Comparison of ENCODE assay signal across 27 cellular contexts in the genomic region with DNA sequence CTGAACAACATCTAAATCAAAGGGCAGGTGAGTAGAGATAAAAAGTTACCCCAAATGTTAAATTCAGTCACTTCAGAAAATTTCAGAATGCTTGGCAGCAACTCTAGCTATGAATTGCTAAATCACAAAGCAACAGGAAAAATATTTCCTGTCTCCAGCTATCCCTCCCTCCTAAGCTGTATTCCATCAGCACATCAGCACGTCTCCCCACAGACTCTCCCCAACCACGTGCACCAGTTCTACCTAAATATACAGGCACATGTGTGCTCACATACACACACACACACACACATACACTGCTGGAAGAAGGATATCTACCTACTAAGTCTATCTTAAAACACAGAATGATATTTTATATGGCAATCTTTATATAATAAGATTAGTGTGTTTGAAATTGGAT.
"Had no signal": no experiment of that assay in that cellular context is flagged by ENCODE, and none has a peak within 500 bp of the region (broad histone marks: within the 10 kb centered on the region; RNA-seq: fewer than 3 reads in every experiment).

No MANE protein-coding gene starts in this region.

- H3K4me1 ChIP-seq: ascending aorta, breast epithelium, gastrocnemius medialis, heart left ventricle had no signal

- DNase-seq: activated CD4-positive, alpha-beta memory T cell treated with anti-CD3 and anti-CD28 coated beads, Interleukin-2, amount 10 ng/mL, durations not matched to agents 7 days and 5 days; activated CD4-positive, alpha-beta T cell treated with anti-CD3 and anti-CD28 coated beads for 1 hour; activated CD4-positive, alpha-beta T cell treated with anti-CD3 and anti-CD28 coated beads for 4 hours; activated CD4-positive, alpha-beta T cell treated with anti-CD3 and anti-CD28 coated beads, Interleukin-2, amount 10 ng/mL, durations not matched to agents 7 days and 5 days; activated CD4-positive, alpha-beta T cell treated with anti-CD3 and anti-CD28 coated beads, Interleukin-2, amount 50 U/mL, for 4 hours; activated CD8-positive, alpha-beta memory T cell treated with anti-CD3 and anti-CD28 coated beads, Interleukin-2, amount 50 U/mL, for 48 hours; activated gamma-delta T cell; activated naive CD4-positive, alpha-beta T cell; activated naive CD4-positive, alpha-beta T cell treated with anti-CD3 and anti-CD28 coated beads, Interleukin-2, amount 10 ng/mL, durations not matched to agents 7 days and 5 days; activated naive CD8-positive, alpha-beta T cell treated with anti-CD3 and anti-CD28 coated beads, Interleukin-2, amount 10 ng/mL, durations not matched to agents 7 days and 5 days; activated T-cell treated with anti-CD3 and anti-CD28 coated beads for 4 hours; activated T-cell treated with anti-CD3 and anti-CD28 coated beads, Interleukin-2, amount 50 U/mL, for 24 hours; activated T-cell treated with anti-CD3 and anti-CD28 coated beads, Interleukin-2, amount 50 U/mL, for 72 hours; dorsolateral prefrontal cortex; effector memory CD4-positive, alpha-beta T cell; endodermal cell; gastrocnemius medialis; glutamatergic neuron; heart left ventricle; T-helper 2 cell had no signal

- ATAC-seq: activated naive CD4-positive, alpha-beta T cell treated with anti-CD3 and anti-CD28 coated beads, Interleukin-2, amount 50 U/mL, for 72 hours; activated T-cell treated with anti-CD3 and anti-CD28 coated beads, Interleukin-2, amount 50 U/mL, for 72 hours; esophagus mucosa; gastrocnemius medialis; heart left ventricle; WTC11 had no signal

- H3K27me3 ChIP-seq: ascending aorta, breast epithelium, dorsolateral prefrontal cortex, gastrocnemius medialis, heart left ventricle had no signal

- H3K9me3 ChIP-seq: ascending aorta, gastrocnemius medialis had no signal

- H3K36me3 ChIP-seq: ascending aorta, breast epithelium, gastrocnemius medialis, heart left ventricle had no signal

- H3K27ac ChIP-seq: ascending aorta, breast epithelium, coronary artery, dorsolateral prefrontal cortex, gastrocnemius medialis, heart left ventricle, VCaP had no signal

- H3K4me3 ChIP-seq: ascending aorta, breast epithelium, coronary artery, dorsolateral prefrontal cortex, gastrocnemius medialis, heart left ventricle had no signal
